ENCODE assay signal across 8 cellular contexts in genomic region chr3:73432021-73432722, GRCh38.
A peak's percentile ranks its signal among the peaks of the same experiment; 100 is the strongest.
DNase-seq lines count a peak whose midpoint lies in the region; ATAC-seq and TF ChIP-seq lines count a peak whose summit lies in the region.

No MANE protein-coding gene starts in this region.

- no peaks in the 10 kb centered on the region for H3K36me3 ChIP-seq in RWPE2 (ENCODE audit: low read depth)

- ATAC-seq in HG03045 (IDR thresholded peaks at IDR 0.05; ENCODE audit: unreplicated experiment): peak; percentile 45
- ATAC-seq in RWPE2 (ENCODE audit: low read depth): no peak
- ATAC-seq in GM21786 (IDR thresholded peaks at IDR 0.05; ENCODE audit: unreplicated experiment): no peak

- H3K9me3 ChIP-seq in RWPE2 (ENCODE audit: severe bottlenecking): no peaks in the 10 kb centered on the region

- H3K4me1 ChIP-seq in RWPE2 (ENCODE audit: insufficient read depth, poor library complexity, severe bottlenecking): no peaks in the 10 kb centered on the region

- H3K4me3 ChIP-seq in RWPE2 (ENCODE audit: severe bottlenecking): no peak overlapping the region

- no peaks in the 10 kb centered on the region for H3K27me3 ChIP-seq in RWPE2 (ENCODE audit: insufficient read depth, poor library complexity, severe bottlenecking)

- peak; percentile 81 for TF ChIP-seq CTCF in RWPE2 (IDR thresholded peaks at IDR 0.05; ENCODE audit: poor library complexity, severe bottlenecking)

- no peak overlapping the region for H3K27ac ChIP-seq in RWPE2 (ENCODE audit: poor library complexity, severe bottlenecking)

- DNase-seq in NCI-H1417 (lab: John Stamatoyannopoulos, UW) (peak; percentile 22 to 71 (median 48)), NCI-H1417 treated with DMSO at 0.1 percent for 48 hours (lab: John Stamatoyannopoulos, UW) (no peak), RWPE2 (ENCODE audit: low spot score) (no peak), fibroblast of the conjunctiva (ENCODE audit: low read depth) (peak; percentile 29), retina (peak; percentile 76)
- DNase-seq in activated CD4-positive, CD25-positive, alpha-beta regulatory T cell treated with anti-CD3 and anti-CD28 coated beads, Interleukin-2, amount 50 U/mL, for 72 hours: no peak

Comparison
In these comparisons a context has a peak if more than half of its experiments do, and no peak if none do; other contexts are left out.
1. DNase-seq: peak in NCI-H1417 (3 of 3), fibroblast of the conjunctiva (single experiment) and retina (single experiment); none in NCI-H1417 treated with DMSO at 0.1 percent for 48 hours (single experiment), RWPE2 (single experiment) and activated CD4-positive, CD25-positive, alpha-beta regulatory T cell treated with anti-CD3 and anti-CD28 coated beads, Interleukin-2, amount 50 U/mL, for 72 hours (single experiment).